23 cellular contexts compared by ENCODE assay signal in genomic region chr19:18651738-18652137, GRCh38. TPM values are rescaled to one million over a fixed set of nuclear protein-coding genes. Genes with fewer than 3 reads are reported as not detected.
DNase-seq lines count a peak whose midpoint lies in the region; ATAC-seq, FAIRE-seq and TF ChIP-seq lines count a peak whose summit lies in the region.
"Had no signal": no experiment of that assay in that cellular context is flagged by ENCODE, and none has a peak within 500 bp of the region (broad histone marks: within the 10 kb centered on the region; RNA-seq: fewer than 3 reads in every experiment).

No MANE protein-coding gene starts in this region.

- no peak for ATAC-seq in left ventricle myocardium superior
- no peak for ATAC-seq in left cardiac atrium

- intact Hi-C loops in left ventricle myocardium superior (cut with micrococcal nuclease) = no loop called here
- intact Hi-C loops in left cardiac atrium (cut with DNase I) = no loop called here
- intact Hi-C loops in posterior cingulate gyrus (cut with DNase I) = no loop called here

- no peak for TF ChIP-seq POLR2A in H54 (IDR thresholded peaks at IDR 0.05; ENCODE audit: low read depth, low read length)

- H3K27me3 ChIP-seq in endodermal cell (ENCODE audit: control insufficient read depth, insufficient read depth, low read length, poor library complexity, severe bottlenecking) = no peaks in the 10 kb centered on the region
- H3K27me3 ChIP-seq in osteoblast (ENCODE audit: insufficient read depth, low read length) = no peaks in the 10 kb centered on the region
- H3K27me3 ChIP-seq: adrenal gland had no signal

- no peak overlapping the region for H2AFZ ChIP-seq in osteoblast (ENCODE audit: low read length)

- H3K4me3 ChIP-seq in endodermal cell (ENCODE audit: low read length) = no peak overlapping the region
- H3K4me3 ChIP-seq in osteoblast (ENCODE audit: insufficient read depth, low read length) = no peak overlapping the region
- H3K4me3 ChIP-seq: adrenal gland had no signal

- no peak overlapping the region for H3K27ac ChIP-seq in endodermal cell (ENCODE audit: low read depth, low read length)
- peak overlapping the region; percentile 100 for H3K27ac ChIP-seq in osteoblast (ENCODE audit: low read depth, low read length)

- H3K4me1 ChIP-seq in endodermal cell (ENCODE audit: control insufficient read depth, insufficient read depth, low read length) (peaks cover 24% of the 10 kb centered on the region), osteoblast (ENCODE audit: insufficient read depth, low read length) (peaks cover 33% of the 10 kb centered on the region)

- H3K4me3 Mint-ChIP-seq in endodermal cell = no peak overlapping the region
- H3K4me3 Mint-ChIP-seq: CD4-positive, alpha-beta memory T cell; naive B cell; T-helper 1 cell treated with Interleukin-12 subunit alpha and Interleukin-12 subunit beta and Interleukin-4 antibody, amounts not matched to agents 30 μg/mL and 1 μg/mL, for 36 hours had no signal

- DNase-seq in left ventricle myocardium superior = peak; percentile 23
- DNase-seq in left cardiac atrium = no peak
- peak; percentile 46 for DNase-seq in endodermal cell
- DNase-seq in osteoblast (ENCODE audit: insufficient read length, low spot score, missing footprints) = peak; percentile 45
- no peak for DNase-seq in H54 (ENCODE audit: insufficient read length, low spot score)
- DNase-seq in NCI-H510A (lab: John Stamatoyannopoulos, UW) = no peak
- DNase-seq in posterior cingulate gyrus = no peak
- DNase-seq in NCI-H69 (lab: John Stamatoyannopoulos, UW) = no peak
- DNase-seq: activated CD4-positive, CD25-positive, alpha-beta regulatory T cell; activated CD8-positive, alpha-beta memory T cell treated with anti-CD3 and anti-CD28 coated beads for 24 hours; adrenal gland; CD4-positive, alpha-beta memory T cell; naive B cell; NCI-H1417 treated with DMSO at 0.1 percent for 48 hours; NCI-H226; SHP77 treated with DMSO at 0.1 percent for 48 hours; stimulated activated CD4-positive, alpha-beta T cell treated with anti-CD3 and anti-CD28 coated beads, Interleukin-15, amount 100 ng/mL, for 24 hours; stimulated activated naive CD4-positive, alpha-beta T cell treated with Interleukin-2 at 50 U/mL for 16 hours had no signal

- no peaks in the 10 kb centered on the region for H4K20me1 ChIP-seq in osteoblast (ENCODE audit: insufficient read depth, low read length)

- FAIRE-seq in H54 (lab: Jason Lieb, UNC) = no peak
- FAIRE-seq: endometrium, frontal cortex, GM19239, HTR-8/SVneo had no signal

- 82 to 87% methylated on average over 3 to 6 of the region's 6 CpGs for WGBS in endodermal cell (ENCODE audit: insufficient coverage in 1 of 2, insufficient read length in 1 of 2), 2 experiments

- peaks cover 1% of the 10 kb centered on the region for H3K36me3 Mint-ChIP-seq in endodermal cell (ENCODE audit: low read depth)

- no peaks in the 10 kb centered on the region for H3K9me3 Mint-ChIP-seq in endodermal cell
- H3K9me3 Mint-ChIP-seq: CD4-positive, alpha-beta memory T cell; T-helper 1 cell treated with Interleukin-12 subunit alpha and Interleukin-12 subunit beta and Interleukin-4 antibody, amounts not matched to agents 30 μg/mL and 1 μg/mL, for 36 hours had no signal

- H3K9ac ChIP-seq in endodermal cell (ENCODE audit: extremely low read depth, low read length, poor library complexity, severe bottlenecking) = no peak overlapping the region

- peaks cover 52% of the 10 kb centered on the region for H3K79me2 ChIP-seq in osteoblast (ENCODE audit: insufficient read depth, low read length)

- H3K4me2 ChIP-seq in osteoblast (ENCODE audit: insufficient read depth, low read length) = no peak overlapping the region

- peaks cover 33% of the 10 kb centered on the region for H3K4me1 Mint-ChIP-seq in endodermal cell

- no peaks in the 10 kb centered on the region for H3K27me3 Mint-ChIP-seq in endodermal cell (ENCODE audit: insufficient read depth)
- H3K27me3 Mint-ChIP-seq: CD4-positive, alpha-beta memory T cell; naive B cell had no signal

- TF ChIP-seq CTCF in endodermal cell (conservative IDR thresholded peaks at IDR 0.05) (no peak), osteoblast (IDR thresholded peaks at IDR 0.05; ENCODE audit: extremely low read depth, low read depth, low read length) (no peak)

- H3K27ac Mint-ChIP-seq in endodermal cell = peak overlapping the region; percentile 55
- H3K27ac Mint-ChIP-seq: T-helper 1 cell treated with Interleukin-12 subunit alpha and Interleukin-12 subunit beta and Interleukin-4 antibody, amounts not matched to agents 30 μg/mL and 1 μg/mL, for 36 hours had no signal

- H3K9me3 ChIP-seq in endodermal cell (ENCODE audit: control insufficient read depth, low read length) = no peaks in the 10 kb centered on the region
- H3K9me3 ChIP-seq in osteoblast (ENCODE audit: low read depth, low read length) = no peaks in the 10 kb centered on the region
- H3K9me3 ChIP-seq: adrenal gland had no signal

- H3K36me3 ChIP-seq in endodermal cell (ENCODE audit: control insufficient read depth, insufficient read depth, low read length) (no peaks in the 10 kb centered on the region), osteoblast (ENCODE audit: insufficient read depth, low read length) (no peaks in the 10 kb centered on the region)
- H3K36me3 ChIP-seq: adrenal gland had no signal

RNA-seq across cellular contexts. Expression of gene KLHL26, which starts 14.9 kb away (rescaled TPM):
- total RNA-seq in left ventricle myocardium superior = 5.8 TPM
- total RNA-seq in left cardiac atrium = 10 to 100 TPM in 1 of 2 donors, 1 to 10 TPM in 1; 7.8 to 10.2 TPM
- 10 to 100 TPM in 1 of 2 donors, 1 to 10 TPM in 1; 9.4 to 11.2 TPM for total RNA-seq in endodermal cell
- polyA plus RNA-seq in endodermal cell (2013, experiment 1 of 2) = 5.7 TPM
- polyA plus RNA-seq in endodermal cell (2013, experiment 2 of 2) = 5.3 TPM
- 5.1 and 5.3 TPM in 2 replicates for total RNA-seq in osteoblast

RNA-seq across cellular contexts. Expression of gene CRTC1, which starts 31.7 kb away (rescaled TPM):
- 10.3 TPM for total RNA-seq in left ventricle myocardium superior
- total RNA-seq in left cardiac atrium = 10 to 100 TPM; 10.5 to 11.1 TPM
- total RNA-seq in endodermal cell = 10 to 100 TPM; 26.6 to 29.7 TPM
- 20.4 TPM for polyA plus RNA-seq in endodermal cell (2013, experiment 1 of 2)
- 17.5 TPM for polyA plus RNA-seq in endodermal cell (2013, experiment 2 of 2)
- 3.8 and 4.0 TPM in 2 replicates for total RNA-seq in osteoblast

RNA-seq across cellular contexts. Expression of gene TMEM59L, which starts 39.1 kb away (rescaled TPM):
- total RNA-seq in left ventricle myocardium superior (1.5 TPM), left cardiac atrium (1 to 10 TPM; 1.9 to 3.3 TPM), endodermal cell (1 to 10 TPM; 5.0 to 7.2 TPM), osteoblast (0.36 and 2.1 TPM in 2 replicates)
- polyA plus RNA-seq in endodermal cell (2013, experiment 1 of 2) = 14.1 TPM
- 12.5 TPM for polyA plus RNA-seq in endodermal cell (2013, experiment 2 of 2)
- total RNA-seq: CD4-positive, alpha-beta memory T cell had no signal
- polyA plus RNA-seq: CD4-positive, alpha-beta memory T cell had no signal

RNA-seq across cellular contexts. Expression of gene CRLF1, which starts 45.1 kb away (rescaled TPM):
- total RNA-seq in left ventricle myocardium superior (21.4 TPM), left cardiac atrium (10 to 100 TPM; 26.8 to 66.7 TPM), endodermal cell (10 to 100 TPM; 10.4 to 10.5 TPM), osteoblast (6.9 and 15.9 TPM in 2 replicates)
- 9.9 TPM for polyA plus RNA-seq in endodermal cell (2013, experiment 1 of 2)
- 11.0 TPM for polyA plus RNA-seq in endodermal cell (2013, experiment 2 of 2)
- total RNA-seq: CD4-positive, alpha-beta memory T cell had no signal

Comparison
In these comparisons a context has a peak if more than half of its experiments do, and no peak if none do; other contexts are left out.
1. DNase-seq: peak in left ventricle myocardium superior (single experiment), endodermal cell (single experiment) and osteoblast (single experiment); none in left cardiac atrium (single experiment), H54 (single experiment), NCI-H510A (single experiment), posterior cingulate gyrus (0 of 10) and NCI-H69 (single experiment).